In the genomic region with DNA sequence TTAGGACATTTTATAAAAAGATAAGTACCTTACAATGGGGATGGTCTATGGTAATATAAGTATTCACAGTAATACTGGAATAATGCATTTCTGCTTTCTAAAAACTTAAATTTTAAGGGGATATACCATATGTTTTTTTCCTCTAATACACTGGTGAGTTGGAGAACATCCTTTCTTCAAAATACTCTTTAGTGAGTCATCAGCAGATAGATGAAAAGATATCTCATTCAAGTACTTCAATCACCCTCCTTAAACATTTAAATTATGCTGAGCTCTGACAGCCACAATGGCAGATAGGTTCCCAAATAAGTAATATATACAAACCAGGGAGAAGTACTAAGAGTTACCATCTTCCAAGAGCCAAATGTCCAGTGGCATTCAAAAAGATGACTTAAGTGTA, we compare ENCODE assay signal across 24 cellular contexts.
"Had no signal": no experiment of that assay in that cellular context is flagged by ENCODE, and none has a peak within 500 bp of the region (broad histone marks: within the 10 kb centered on the region; RNA-seq: fewer than 3 reads in every experiment).

No MANE protein-coding gene starts in this region.

- H3K4me3 ChIP-seq: adrenal gland, coronary artery, dorsolateral prefrontal cortex, gastrocnemius medialis, left ventricle myocardium inferior, lung, mucosa of descending colon, right atrium auricular region, tibial nerve had no signal

- DNase-seq: activated CD4-positive, alpha-beta T cell treated with anti-CD3 and anti-CD28 coated beads for 4 hours; activated CD4-positive, alpha-beta T cell treated with anti-CD3 and anti-CD28 coated beads, Interleukin-2, amount 50 U/mL, for 4 hours; activated effector memory CD4-positive, alpha-beta T cell treated with Interleukin-2 at 50 U/mL for 16 hours; activated naive CD4-positive, alpha-beta T cell treated with anti-CD3 and anti-CD28 coated beads for 36 hours; activated naive CD8-positive, alpha-beta T cell treated with anti-CD3 and anti-CD28 coated beads for 36 hours; activated T-cell treated with anti-CD3 and anti-CD28 coated beads for 4 hours; activated T-cell treated with anti-CD3 and anti-CD28 coated beads, Interleukin-2, amount 50 U/mL, for 72 hours; adrenal gland; aorta; dorsolateral prefrontal cortex; effector memory CD4-positive, alpha-beta T cell; gastrocnemius medialis; glutamatergic neuron; islet precursor cell; left ventricle myocardium inferior; mucosa of descending colon; stimulated activated CD4-positive, alpha-beta T cell treated with anti-CD3 and anti-CD28 coated beads, Interleukin-2, amount 100 ng/mL, for 48 hours; stimulated activated naive CD4-positive, alpha-beta T cell treated with Interleukin-2 at 50 U/mL for 16 hours had no signal

- ATAC-seq: activated T-cell treated with anti-CD3 and anti-CD28 coated beads, Interleukin-2, amount 50 U/mL, for 72 hours; gastrocnemius medialis; mucosa of descending colon; natural killer cell treated with Interleukin-12 subunit alpha and Interleukin-12 subunit beta and Interleukin-15 and Interleukin-18, amount 100 ng/mL, for 72 hours had no signal

- H3K36me3 ChIP-seq: adrenal gland, gastrocnemius medialis, left ventricle myocardium inferior, right atrium auricular region, tibial nerve had no signal

- H3K9me3 ChIP-seq: adrenal gland, gastrocnemius medialis, left ventricle myocardium inferior, mucosa of descending colon, right atrium auricular region, tibial nerve had no signal

- H3K27me3 ChIP-seq: adrenal gland, gastrocnemius medialis, right atrium auricular region had no signal

- H3K27ac ChIP-seq: adrenal gland, coronary artery, dorsolateral prefrontal cortex, gastrocnemius medialis, left ventricle myocardium inferior, right atrium auricular region, tibial nerve, VCaP had no signal

- H3K4me1 ChIP-seq: adrenal gland, gastrocnemius medialis, right atrium auricular region, tibial nerve had no signal
